Comparison of ENCODE assay signal across 8 cellular contexts in the genomic region with DNA sequence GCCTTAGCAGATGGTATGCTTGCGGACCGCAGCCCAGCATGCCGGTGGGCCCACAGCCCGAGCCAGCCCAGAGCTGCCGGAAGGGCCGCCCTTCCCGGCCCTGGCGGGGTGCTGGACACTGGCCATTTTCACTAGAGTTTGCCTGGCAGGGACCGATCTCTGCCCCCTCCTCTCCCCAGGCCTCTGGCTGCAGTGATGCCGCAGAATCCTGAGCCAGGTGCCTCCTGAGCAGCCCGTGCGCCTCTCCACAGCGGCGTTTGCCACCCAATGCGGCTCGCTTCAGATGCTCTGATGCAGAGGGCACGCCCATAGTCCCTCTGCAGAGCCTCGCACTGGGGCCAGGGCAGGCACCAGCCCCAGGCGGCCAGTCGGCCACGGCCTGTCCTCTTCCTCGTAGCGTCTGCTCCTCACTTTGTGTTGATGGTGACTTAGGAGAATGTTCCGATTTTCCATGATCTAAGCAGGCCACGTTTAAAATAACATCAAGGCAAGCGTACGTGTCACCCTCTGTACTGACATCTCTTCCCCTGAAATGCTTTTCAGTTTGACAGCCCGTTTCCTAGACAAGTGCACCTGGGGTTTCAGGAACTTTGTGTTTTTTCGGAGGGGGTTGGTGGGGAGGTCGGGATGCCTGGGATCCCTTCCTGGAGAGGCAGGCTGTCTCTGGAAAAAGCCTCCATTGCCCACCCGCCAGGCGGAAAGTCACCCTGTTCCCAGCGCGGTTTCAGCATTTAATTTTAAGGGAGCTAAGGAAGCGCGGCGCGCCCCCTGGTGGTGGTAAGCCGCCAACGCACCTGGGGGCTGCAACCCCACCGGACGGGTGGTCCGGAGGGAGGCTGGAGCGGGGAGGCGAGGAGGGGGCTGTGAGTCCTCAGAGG. TPM values are rescaled to one million over a fixed set of nuclear protein-coding genes. Genes with fewer than 3 reads are reported as not detected.
DNase-seq lines count a peak whose midpoint lies in the region; ATAC-seq and TF ChIP-seq lines count a peak whose summit lies in the region.

No MANE protein-coding gene starts in this region.

- WGBS in trophoblast cell (ENCODE audit: extremely low coverage, insufficient coverage, insufficient read length) = no CpG with 5 or more reads among the region's 45 CpGs

- H3K79me1 ChIP-seq in trophoblast cell (ENCODE audit: low read length) = no peaks in the 10 kb centered on the region

- no peak overlapping the region for H3K14ac ChIP-seq in trophoblast cell (ENCODE audit: low read length)

- no peak overlapping the region for H3K18ac ChIP-seq in trophoblast cell (ENCODE audit: low read length)

- H2AFZ ChIP-seq in trophoblast cell (ENCODE audit: insufficient read depth, low read length, poor library complexity) = no peak overlapping the region

- H3K36me3 ChIP-seq in trophoblast cell (ENCODE audit: control insufficient read depth in 1 of 2, insufficient read depth in 2 of 2, low read length in 2 of 2) (peaks cover 25 to 28% of the 10 kb centered on the region in 2 experiments), tibial artery (peaks cover 6 to 34% (median 25%) of the 10 kb centered on the region in 3 donors)

- H3K9ac ChIP-seq in trophoblast cell (ENCODE audit: low read length) = peak overlapping the region; percentile 16

- H3K27me3 ChIP-seq in foreskin keratinocyte (no peaks in the 10 kb centered on the region), trophoblast cell (ENCODE audit: insufficient read depth, low read length) (no peaks in the 10 kb centered on the region), tibial artery (no peaks in the 10 kb centered on the region)

- H2BK120ac ChIP-seq in trophoblast cell (ENCODE audit: insufficient read depth, low read length, poor library complexity) = no peak overlapping the region

- H4K12ac ChIP-seq in trophoblast cell (ENCODE audit: low read depth, low read length) = no peak overlapping the region

- no peak for DNase-seq in HFF-Myc (ENCODE audit: extremely low read depth, low read depth)
- peak; percentile 70 for DNase-seq in RPMI8226
- peak; percentile 47 for DNase-seq in activated gamma-delta T cell (lab: John Stamatoyannopoulos, UW)
- no peak for DNase-seq in foreskin keratinocyte
- peak; percentile 23 to 77 for DNase-seq in trophoblast cell
- DNase-seq in tibial artery = peak; percentile 45 to 86

- no peak overlapping the region for H2BK12ac ChIP-seq in trophoblast cell (ENCODE audit: low read length)

- ATAC-seq in foreskin keratinocyte (no peak), HG03432 (IDR thresholded peaks at IDR 0.05; ENCODE audit: unreplicated experiment) (no peak)

- H3K4ac ChIP-seq in trophoblast cell (ENCODE audit: low read depth, low read length) = no peak overlapping the region

- peak; percentile 99 for TF ChIP-seq CTCF in C4-2B (conservative IDR thresholded peaks at IDR 0.05)
- peak; percentile 97 for TF ChIP-seq CTCF in HFF-Myc (IDR thresholded peaks at IDR 0.05; ENCODE audit: low read depth, low read length, missing control alignments)
- peak; percentile 91 for TF ChIP-seq CTCF in foreskin keratinocyte (conservative IDR thresholded peaks at IDR 0.05)
- TF ChIP-seq CTCF in tibial artery (IDR thresholded peaks at IDR 0.05) = peak; percentile 99

- H4K8ac ChIP-seq in trophoblast cell (ENCODE audit: low read depth, low read length) = peak overlapping the region; percentile 29

- no peak overlapping the region for H3K23ac ChIP-seq in trophoblast cell (ENCODE audit: low read length)

- H3K4me3 ChIP-seq in HFF-Myc (replicated peaks; ENCODE audit: low read depth, low read length) (no peak overlapping the region), trophoblast cell (ENCODE audit: low read depth, low read length) (no peak overlapping the region), tibial artery (peak overlapping the region; percentile 12 to 23)

- no peaks in the 10 kb centered on the region for H3K79me2 ChIP-seq in trophoblast cell (ENCODE audit: control insufficient read depth, insufficient read depth, low read length, poor library complexity)

- H3K4me1 ChIP-seq in foreskin keratinocyte (peaks cover 3% of the 10 kb centered on the region), trophoblast cell (ENCODE audit: control insufficient read depth in 1 of 2, insufficient read depth in 2 of 2, low read length in 2 of 2) (peaks cover 0 to 2% of the 10 kb centered on the region in 2 experiments), tibial artery (peaks cover 0 to 18% (median 12%) of the 10 kb centered on the region in 4 donors)

- intact Hi-C loops in tibial artery (cut with DNase I; ENCODE audit: low total_unique reads) = loop anchor here (2.0 to 5.0 kb wide), 2 partner anchors 63 to 129 kb away; partner anchors contain the start of gene NCS1

- H2BK5ac ChIP-seq in trophoblast cell (ENCODE audit: low read depth, low read length, poor library complexity) = no peak overlapping the region

- H3K9me3 ChIP-seq in trophoblast cell (ENCODE audit: insufficient read depth, low read depth, low read length) = no peaks in the 10 kb centered on the region
- H3K9me3 ChIP-seq in tibial artery = no peaks in the 10 kb centered on the region

- H3K27ac ChIP-seq in C4-2B (no peak overlapping the region), foreskin keratinocyte (no peak overlapping the region), trophoblast cell (ENCODE audit: low read depth, low read length) (no peak overlapping the region), tibial artery (peak overlapping the region; percentile 17 to 66)

- H3K4me2 ChIP-seq in trophoblast cell (ENCODE audit: low read length) = no peak overlapping the region

- H2AK5ac ChIP-seq in trophoblast cell (ENCODE audit: low read length) = no peak overlapping the region

- no peak overlapping the region for H4K91ac ChIP-seq in trophoblast cell (ENCODE audit: low read depth, low read length)

RNA-seq across cellular contexts. Expression of gene HMCN2, which starts 29.8 kb away (rescaled TPM):
- total RNA-seq in foreskin keratinocyte = not detected in 2 replicates
- polyA plus RNA-seq in foreskin keratinocyte = not detected in 2 replicates
- 3.2 and 3.6 TPM in 2 replicates for polyA plus RNA-seq in trophoblast cell (2013)

Comparison
In these comparisons a context has a peak if more than half of its experiments do, and no peak if none do; other contexts are left out.
1. H3K27ac ChIP-seq: peak in tibial artery (2 of 2); none in C4-2B (single experiment), foreskin keratinocyte (single experiment) and trophoblast cell (single experiment).
2. DNase-seq: peak in RPMI8226 (single experiment), activated gamma-delta T cell (single experiment), trophoblast cell (2 of 2) and tibial artery (2 of 2); none in HFF-Myc (single experiment) and foreskin keratinocyte (0 of 2).
3. H3K4me3 ChIP-seq: peak in tibial artery (2 of 2); none in HFF-Myc (single experiment) and trophoblast cell (single experiment).
4. Peak in every context shown above with its lines, with median percentiles within 50 percentile points of each other: CTCF ChIP-seq.